Comparison of ENCODE assay signal across 17 cellular contexts in the genomic region with DNA sequence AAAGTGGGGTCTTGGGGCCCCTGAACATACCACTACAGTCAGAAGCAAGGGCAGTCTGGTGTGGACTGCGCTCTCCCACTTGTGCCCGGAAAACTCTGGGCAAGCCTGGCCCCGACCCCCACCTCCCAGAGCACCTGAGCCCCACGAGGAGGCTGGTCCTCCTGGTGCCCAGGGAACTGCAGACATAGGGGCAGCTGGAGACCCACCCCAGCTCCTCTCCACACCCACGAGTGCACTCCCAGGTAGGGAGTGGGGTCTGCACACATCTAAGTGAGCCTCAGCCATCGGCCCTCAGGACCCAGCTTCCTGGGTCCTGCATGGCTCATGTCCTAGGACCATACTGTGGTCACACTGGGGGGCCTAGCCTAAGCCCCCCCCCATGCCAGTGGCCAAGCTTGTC.
"Had no signal": no experiment of that assay in that cellular context is flagged by ENCODE, and none has a peak within 500 bp of the region (broad histone marks: within the 10 kb centered on the region; RNA-seq: fewer than 3 reads in every experiment).

No MANE protein-coding gene starts in this region.

- H3K4me3 ChIP-seq: skin epidermis had no signal

- H3K27ac ChIP-seq: brain microvascular endothelial cell, skin epidermis had no signal

- H3K27me3 ChIP-seq: brain microvascular endothelial cell had no signal

- H3K4me1 Mint-ChIP-seq: activated CD4-positive, alpha-beta T cell treated with anti-CD3 and anti-CD28 coated beads, Interleukin-2, amount 10 ng/mL, durations not matched to agents 7 days and 5 days; activated naive CD4-positive, alpha-beta T cell treated with anti-CD3 and anti-CD28 coated beads, Interleukin-2, amount 10 ng/mL, durations not matched to agents 7 days and 5 days; naive thymus-derived CD8-positive, alpha-beta T cell; stimulated activated naive CD8-positive, alpha-beta T cell treated with anti-CD3 and anti-CD28 coated beads, Interleukin-15, amount 100 ng/mL, for 72 hours had no signal

- H3K36me3 Mint-ChIP-seq: activated naive CD4-positive, alpha-beta T cell treated with anti-CD3 and anti-CD28 coated beads, Interleukin-2, amount 10 ng/mL, durations not matched to agents 7 days and 5 days had no signal

- DNase-seq: activated CD4-positive, alpha-beta T cell treated with anti-CD3 and anti-CD28 coated beads, Interleukin-2, amount 10 ng/mL, durations not matched to agents 7 days and 5 days; activated naive CD4-positive, alpha-beta T cell treated with anti-CD3 and anti-CD28 coated beads, Interleukin-2, amount 10 ng/mL, durations not matched to agents 7 days and 5 days; brain microvascular endothelial cell; central memory CD4-positive, alpha-beta T cell; erythroblast; foreskin melanocyte; glutamatergic neuron; hypothalamus; mesendoderm; stimulated activated CD4-positive, alpha-beta T cell treated with anti-CD3 and anti-CD28 coated beads, Interleukin-2, amount 100 ng/mL, for 48 hours; trophoblast cell had no signal

- H3K36me3 ChIP-seq: brain microvascular endothelial cell had no signal

- H3K27me3 Mint-ChIP-seq: activated CD4-positive, alpha-beta T cell treated with anti-CD3 and anti-CD28 coated beads, Interleukin-2, amount 10 ng/mL, durations not matched to agents 7 days and 5 days; progenitor cell of endocrine pancreas; stimulated activated naive CD8-positive, alpha-beta T cell treated with anti-CD3 and anti-CD28 coated beads, Interleukin-15, amount 100 ng/mL, for 72 hours had no signal

- ATAC-seq: activated CD4-positive, CD25-positive, alpha-beta regulatory T cell treated with anti-CD3 and anti-CD28 coated beads, Interleukin-2, amount 50 U/mL, for 24 hours; naive thymus-derived CD8-positive, alpha-beta T cell; stimulated activated naive CD8-positive, alpha-beta T cell treated with anti-CD3 and anti-CD28 coated beads, Interleukin-15, amount 100 ng/mL, for 72 hours had no signal

- H3K27ac Mint-ChIP-seq: activated CD4-positive, alpha-beta T cell treated with anti-CD3 and anti-CD28 coated beads, Interleukin-2, amount 10 ng/mL, durations not matched to agents 7 days and 5 days; activated naive CD4-positive, alpha-beta T cell treated with anti-CD3 and anti-CD28 coated beads, Interleukin-2, amount 10 ng/mL, durations not matched to agents 7 days and 5 days; activated T-helper 2 cell treated with anti-CD3 and anti-CD28 coated beads, Interferon-gamma antibody, Interleukin-2, Interleukin-4, amounts not matched to agents 10 μg/mL and 5 μg/mL and 100 μg/mL, durations not matched to agents 14 hours and 24 hours and 36 hours; naive thymus-derived CD8-positive, alpha-beta T cell; progenitor cell of endocrine pancreas; stimulated activated naive CD8-positive, alpha-beta T cell treated with anti-CD3 and anti-CD28 coated beads, Interleukin-15, amount 100 ng/mL, for 72 hours had no signal

- H3K4me3 Mint-ChIP-seq: activated CD4-positive, alpha-beta T cell treated with anti-CD3 and anti-CD28 coated beads, Interleukin-2, amount 10 ng/mL, durations not matched to agents 7 days and 5 days; activated naive CD4-positive, alpha-beta T cell treated with anti-CD3 and anti-CD28 coated beads, Interleukin-2, amount 10 ng/mL, durations not matched to agents 7 days and 5 days; naive thymus-derived CD8-positive, alpha-beta T cell; stimulated activated naive CD8-positive, alpha-beta T cell treated with anti-CD3 and anti-CD28 coated beads, Interleukin-15, amount 100 ng/mL, for 72 hours had no signal
